In genomic region chr6:87754828-87755227, GRCh38 we compare ENCODE assay signal across 14 cellular contexts. TPM values are rescaled to one million over a fixed set of nuclear protein-coding genes. Genes with fewer than 3 reads are reported as not detected.
A peak's percentile ranks its signal among the peaks of the same experiment; 100 is the strongest.
DNase-seq lines count a peak whose midpoint lies in the region; ATAC-seq and TF ChIP-seq lines count a peak whose summit lies in the region.
"Had no signal": no experiment of that assay in that cellular context is flagged by ENCODE, and none has a peak within 500 bp of the region (broad histone marks: within the 10 kb centered on the region; RNA-seq: fewer than 3 reads in every experiment).

No MANE protein-coding gene starts in this region.

- TF ChIP-seq POLR2A in sigmoid colon (IDR thresholded peaks at IDR 0.05): no peak
- no peak for TF ChIP-seq POLR2A in breast epithelium (IDR thresholded peaks at IDR 0.05)

- no peak overlapping the region for H3K4me2 ChIP-seq in mesendoderm (ENCODE audit: low read length)

- no peaks in the 10 kb centered on the region for H3K4me1 ChIP-seq in mesendoderm (ENCODE audit: control insufficient read depth, low read depth, low read length)
- no peaks in the 10 kb centered on the region for H3K4me1 ChIP-seq in sigmoid colon
- H3K4me1 ChIP-seq in breast epithelium: peaks cover 0 to 4% of the 10 kb centered on the region in 2 donors

- no peaks in the 10 kb centered on the region for H3K27me3 ChIP-seq in mesendoderm (ENCODE audit: insufficient read depth, low read length, poor library complexity)
- H3K27me3 ChIP-seq in sigmoid colon: no peaks in the 10 kb centered on the region
- no peaks in the 10 kb centered on the region for H3K27me3 ChIP-seq in breast epithelium
- H3K27me3 ChIP-seq: testis had no signal

- intact Hi-C loops in sigmoid colon (cut with DNase I): no loop called here
- intact Hi-C loops in breast epithelium (cut with DNase I; ENCODE audit: low total_unique reads): no loop called here

- H2BK120ac ChIP-seq in mesendoderm (ENCODE audit: low read depth, low read length): no peak overlapping the region

- H3K4ac ChIP-seq in mesendoderm (ENCODE audit: low read depth, low read length): no peak overlapping the region

- no peak overlapping the region for H3K23ac ChIP-seq in mesendoderm (ENCODE audit: low read length)

- H4K5ac ChIP-seq in mesendoderm (ENCODE audit: low read length): no peak overlapping the region

- no peak overlapping the region for H2BK15ac ChIP-seq in mesendoderm (replicated peaks; ENCODE audit: low read depth)

- H2BK5ac ChIP-seq in mesendoderm (ENCODE audit: low read length): no peak overlapping the region

- H3K27ac ChIP-seq in mesendoderm (ENCODE audit: low read depth, low read length) (no peak overlapping the region), sigmoid colon (no peak overlapping the region), breast epithelium (no peak overlapping the region)

- no peak overlapping the region for H3K4me3 ChIP-seq in GM12865 (ENCODE audit: low read depth, low read length)
- no peak overlapping the region for H3K4me3 ChIP-seq in mesendoderm (ENCODE audit: low read length)
- H3K4me3 ChIP-seq in sigmoid colon: no peak overlapping the region
- H3K4me3 ChIP-seq in breast epithelium: no peak overlapping the region
- H3K4me3 ChIP-seq: testis had no signal

- no peak overlapping the region for H4K8ac ChIP-seq in mesendoderm (ENCODE audit: low read depth, low read length)

- TF ChIP-seq CTCF in GM12865 (IDR thresholded peaks at IDR 0.05; ENCODE audit: insufficient read depth, low read depth, low read length, missing control alignments) (no peak), sigmoid colon (IDR thresholded peaks at IDR 0.05) (no peak), breast epithelium (IDR thresholded peaks at IDR 0.05) (no peak)

- H3K56ac ChIP-seq in mesendoderm (ENCODE audit: low read length): no peak overlapping the region

- no peak overlapping the region for H3K9ac ChIP-seq in mesendoderm (ENCODE audit: low read length)

- peak; percentile 76 for DNase-seq in GM12865 (ENCODE audit: low read depth)
- peak; percentile 33 for DNase-seq in RPMI8226
- DNase-seq in mesendoderm: no peak
- no peak for DNase-seq in sigmoid colon
- DNase-seq in G401 (ENCODE audit: low spot score): no peak
- DNase-seq in breast epithelium (ENCODE audit: low spot score in 2 of 2): no peak
- DNase-seq: activated CD4-positive, alpha-beta memory T cell treated with anti-CD3 and anti-CD28 coated beads for 36 hours; activated naive CD4-positive, alpha-beta T cell; MM.1S; NCI-H510A; retina; testis had no signal

- no peaks in the 10 kb centered on the region for H3K79me2 ChIP-seq in mesendoderm (ENCODE audit: control insufficient read depth, insufficient read depth, low read length)

- in situ Hi-C loops in G401 (cut with HindIII; ENCODE audit: low sequenced_read_pairs): no loop called here

- ATAC-seq in GM21390 (IDR thresholded peaks at IDR 0.05; ENCODE audit: unreplicated experiment) (peak; percentile 53), HG03159 (IDR thresholded peaks at IDR 0.05; ENCODE audit: unreplicated experiment) (peak; percentile 50)

- H3K9me3 ChIP-seq in sigmoid colon (no peaks in the 10 kb centered on the region), breast epithelium (no peaks in the 10 kb centered on the region)
- H3K9me3 ChIP-seq: testis had no signal

- TF ChIP-seq EP300 in sigmoid colon (IDR thresholded peaks at IDR 0.05): no peak

- H3K36me3 ChIP-seq in mesendoderm (ENCODE audit: control insufficient read depth, insufficient read depth, low read length) (no peaks in the 10 kb centered on the region), sigmoid colon (no peaks in the 10 kb centered on the region), breast epithelium (no peaks in the 10 kb centered on the region)

- H3K79me1 ChIP-seq in mesendoderm (ENCODE audit: low read length): no peaks in the 10 kb centered on the region

- no CpG with 5 or more reads among the region's 1 CpG for WGBS in mesendoderm (ENCODE audit: extremely low coverage, insufficient coverage, low lambda C conversion rate)
- WGBS in sigmoid colon, 2 donors: 55 to 96% methylated on average over 1 of the region's 1 CpG

- H2AK5ac ChIP-seq in mesendoderm (ENCODE audit: low read length): no peak overlapping the region

- no peak overlapping the region for H3K18ac ChIP-seq in mesendoderm (ENCODE audit: low read length)

RNA-seq across cellular contexts. Expression of gene AKIRIN2, which starts 52.8 kb away (rescaled TPM):
- 75.2 TPM for polyA plus RNA-seq in mesendoderm (2013, experiment 1 of 2)
- 74.1 TPM for polyA plus RNA-seq in mesendoderm (2013, experiment 2 of 2)
- total RNA-seq in sigmoid colon (10 to 100 TPM; 16.6 to 20.8 (median 19.1) TPM), breast epithelium (10 to 100 TPM; 18.4 to 30.6 (median 22.8) TPM)
- polyA plus RNA-seq in sigmoid colon: 10 to 100 TPM; 17.4 to 40.2 (median 19.4) TPM
- total RNA-seq in G401 (2014; rRNA removed; shearing (Covaris generic)): 11.5 and 41.3 TPM in 2 replicates

Comparison
In these comparisons a context has a peak if more than half of its experiments do, and no peak if none do; other contexts are left out.
1. DNase-seq: peak in GM12865 (single experiment) and RPMI8226 (single experiment); none in mesendoderm (single experiment), sigmoid colon (single experiment), G401 (single experiment) and breast epithelium (0 of 2).